Comparison of ENCODE assay signal across 9 cellular contexts in the genomic region with DNA sequence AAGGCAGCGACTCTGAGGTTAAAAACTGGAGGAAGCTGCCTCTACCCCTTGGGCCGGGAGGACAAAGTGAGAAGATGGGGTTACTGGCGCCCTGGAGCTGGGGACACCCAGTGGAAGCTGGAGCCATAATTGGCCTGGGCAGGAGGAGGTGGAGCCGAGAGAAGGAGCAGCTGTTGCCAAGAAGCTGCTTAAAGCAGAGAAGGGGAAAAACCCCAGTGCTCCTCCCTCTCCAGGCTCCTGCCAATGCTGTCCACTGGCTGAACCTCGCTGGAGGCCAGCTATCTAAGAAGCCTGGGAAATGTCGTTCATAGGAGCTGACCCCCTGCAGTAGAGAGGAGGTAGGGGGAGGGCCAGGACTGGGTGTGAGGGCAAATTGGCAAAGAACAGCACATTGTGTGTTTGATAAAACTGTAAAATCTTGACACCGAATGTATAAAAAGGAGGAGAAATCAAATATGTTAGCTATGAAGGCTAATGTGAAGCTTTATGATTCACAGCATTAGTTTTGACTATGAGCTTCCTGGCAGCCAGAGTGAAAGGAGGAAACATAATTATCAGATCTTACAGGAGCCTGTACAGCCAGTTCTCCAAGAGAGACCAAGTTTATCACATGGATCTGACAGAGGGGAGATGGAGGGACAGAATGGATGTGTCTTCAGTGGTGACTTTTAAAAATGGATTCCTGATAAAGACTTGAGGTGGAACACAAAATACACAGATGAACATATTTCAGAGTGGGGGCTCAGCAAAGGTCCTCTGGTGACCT. TPM values are rescaled to one million over a fixed set of nuclear protein-coding genes. Genes with fewer than 3 reads are reported as not detected.
A peak's percentile ranks its signal among the peaks of the same experiment; 100 is the strongest.
DNase-seq lines count a peak whose midpoint lies in the region; ATAC-seq and TF ChIP-seq lines count a peak whose summit lies in the region.
"Had no signal": no experiment of that assay in that cellular context is flagged by ENCODE, and none has a peak within 500 bp of the region (broad histone marks: within the 10 kb centered on the region; RNA-seq: fewer than 3 reads in every experiment).

No MANE protein-coding gene starts in this region.

- H3K9me3 ChIP-seq in MM.1S (replicated peaks; ENCODE audit: insufficient read depth, low read length) = no peaks in the 10 kb centered on the region

- peaks cover 2% of the 10 kb centered on the region for H3K4me1 Mint-ChIP-seq in activated T-cell treated with anti-CD3 and anti-CD28 coated beads, Interleukin-2, amount 50 U/mL, for 24 hours (ENCODE audit: low read depth)
- H3K4me1 Mint-ChIP-seq in naive thymus-derived CD8-positive, alpha-beta T cell = peaks cover 0 to 3% (median under 1%) of the 10 kb centered on the region in 4 donors

- H3K27ac ChIP-seq in MM.1S (ENCODE audit: low read length) = no peak overlapping the region

- H2AFZ ChIP-seq in MM.1S (ENCODE audit: low read length) = no peak overlapping the region

- H3K79me2 ChIP-seq in MM.1S (ENCODE audit: low read length) = no peaks in the 10 kb centered on the region

- DNase-seq in AG20443 (ENCODE audit: low spot score) (peak; percentile 92), MM.1S (peak; percentile 31), cerebellum (ENCODE audit: low spot score) (peak; percentile 14), midbrain (lab: John Stamatoyannopoulos, UW) (peak; percentile 60), NCI-H187 treated with DMSO at 0.1 percent for 48 hours (lab: John Stamatoyannopoulos, UW) (no peak)
- no peak for DNase-seq in activated T-cell treated with anti-CD3 and anti-CD28 coated beads, Interleukin-2, amount 50 U/mL, for 24 hours
- DNase-seq in naive thymus-derived CD8-positive, alpha-beta T cell = no peak
- DNase-seq: NCI-H774 had no signal

- no peak overlapping the region for H3K4me3 ChIP-seq in MM.1S (ENCODE audit: low read length)

- no peaks in the 10 kb centered on the region for H3F3A ChIP-seq in MM.1S (ENCODE audit: insufficient read depth, low read length)

- H3K4me1 ChIP-seq in MM.1S (ENCODE audit: low read length) = no peaks in the 10 kb centered on the region

- H3K27me3 ChIP-seq in MM.1S (replicated peaks; ENCODE audit: insufficient read depth, low read length) = no peaks in the 10 kb centered on the region

- no peak overlapping the region for H3K27ac Mint-ChIP-seq in activated T-cell treated with anti-CD3 and anti-CD28 coated beads, Interleukin-2, amount 50 U/mL, for 24 hours
- no peak overlapping the region for H3K27ac Mint-ChIP-seq in naive thymus-derived CD8-positive, alpha-beta T cell

- no peaks in the 10 kb centered on the region for H4K20me1 ChIP-seq in MM.1S (ENCODE audit: insufficient read depth, low read length)

- no peaks in the 10 kb centered on the region for H3K9me2 ChIP-seq in MM.1S (replicated peaks; ENCODE audit: insufficient read depth, low read length)

- no peak for ATAC-seq in naive thymus-derived CD8-positive, alpha-beta T cell
- ATAC-seq in HG03342 (IDR thresholded peaks at IDR 0.05; ENCODE audit: unreplicated experiment) = no peak

- H3K36me3 Mint-ChIP-seq in activated T-cell treated with anti-CD3 and anti-CD28 coated beads, Interleukin-2, amount 50 U/mL, for 24 hours (ENCODE audit: low read depth) = no peaks in the 10 kb centered on the region
- H3K36me3 Mint-ChIP-seq in naive thymus-derived CD8-positive, alpha-beta T cell = peaks cover 0 to 3% (median 0%) of the 10 kb centered on the region in 3 donors

- no peak overlapping the region for H3K9ac ChIP-seq in MM.1S (ENCODE audit: low read length)

- H3K9me3 Mint-ChIP-seq in activated T-cell treated with anti-CD3 and anti-CD28 coated beads, Interleukin-2, amount 50 U/mL, for 24 hours = no peaks in the 10 kb centered on the region
- H3K9me3 Mint-ChIP-seq in naive thymus-derived CD8-positive, alpha-beta T cell = no peaks in the 10 kb centered on the region

- H3K27me3 Mint-ChIP-seq in activated T-cell treated with anti-CD3 and anti-CD28 coated beads, Interleukin-2, amount 50 U/mL, for 24 hours = peaks cover 53% of the 10 kb centered on the region
- peaks cover 29 to 78% (median 39%) of the 10 kb centered on the region in 5 donors for H3K27me3 Mint-ChIP-seq in naive thymus-derived CD8-positive, alpha-beta T cell

- POLR2A ChIA-PET in naive thymus-derived CD8-positive, alpha-beta T cell (lab: Charles Lee) = no interaction called here

- H3K4me2 ChIP-seq in MM.1S (ENCODE audit: low read depth, low read length) = no peak overlapping the region

- no peaks in the 10 kb centered on the region for H3K36me3 ChIP-seq in MM.1S (replicated peaks; ENCODE audit: insufficient read depth, low read length)

- H3K4me3 Mint-ChIP-seq in activated T-cell treated with anti-CD3 and anti-CD28 coated beads, Interleukin-2, amount 50 U/mL, for 24 hours = no peak overlapping the region
- no peak overlapping the region for H3K4me3 Mint-ChIP-seq in naive thymus-derived CD8-positive, alpha-beta T cell

- TF ChIP-seq CTCF in MM.1S (IDR thresholded peaks at IDR 0.05; ENCODE audit: low read length) = no peak

RNA-seq across cellular contexts. Expression of a gene that starts 9.5 kb away (rescaled TPM):
- total RNA-seq in cerebellum = 4.3 TPM
- under 1 TPM; 0.34 to 0.36 TPM for total RNA-seq in naive thymus-derived CD8-positive, alpha-beta T cell
- not detected for polyA plus RNA-seq in naive thymus-derived CD8-positive, alpha-beta T cell

RNA-seq across cellular contexts. Expression of a gene that starts 29.7 kb away (rescaled TPM):
- total RNA-seq in cerebellum = 6.1 TPM
- under 1 TPM; 0.41 to 0.44 TPM for total RNA-seq in naive thymus-derived CD8-positive, alpha-beta T cell
- polyA plus RNA-seq in naive thymus-derived CD8-positive, alpha-beta T cell = under 1 TPM in 1 of 3 donors, not detected in 2; 0.02 TPM

RNA-seq across cellular contexts. Expression of a gene that starts 50.4 kb away (rescaled TPM):
- total RNA-seq in cerebellum = 11.3 TPM
- 10 to 100 TPM in 1 of 2 experiments, 1 to 10 TPM in 1; 9.0 to 10.1 TPM for total RNA-seq in naive thymus-derived CD8-positive, alpha-beta T cell
- polyA plus RNA-seq in naive thymus-derived CD8-positive, alpha-beta T cell = 1 to 10 TPM in 2 of 3 donors, under 1 TPM in 1; 0.67 to 1.4 (median 1.3) TPM

Comparison
In these comparisons a context has a peak if more than half of its experiments do, and no peak if none do; other contexts are left out.
1. DNase-seq: peak in AG20443 (single experiment), MM.1S (single experiment), cerebellum (single experiment) and midbrain (single experiment); none in activated T-cell treated with anti-CD3 and anti-CD28 coated beads, Interleukin-2, amount 50 U/mL, for 24 hours (single experiment), naive thymus-derived CD8-positive, alpha-beta T cell (0 of 10) and NCI-H187 treated with DMSO at 0.1 percent for 48 hours (single experiment).